Comparison of ENCODE assay signal across 10 cellular contexts in the genomic region with DNA sequence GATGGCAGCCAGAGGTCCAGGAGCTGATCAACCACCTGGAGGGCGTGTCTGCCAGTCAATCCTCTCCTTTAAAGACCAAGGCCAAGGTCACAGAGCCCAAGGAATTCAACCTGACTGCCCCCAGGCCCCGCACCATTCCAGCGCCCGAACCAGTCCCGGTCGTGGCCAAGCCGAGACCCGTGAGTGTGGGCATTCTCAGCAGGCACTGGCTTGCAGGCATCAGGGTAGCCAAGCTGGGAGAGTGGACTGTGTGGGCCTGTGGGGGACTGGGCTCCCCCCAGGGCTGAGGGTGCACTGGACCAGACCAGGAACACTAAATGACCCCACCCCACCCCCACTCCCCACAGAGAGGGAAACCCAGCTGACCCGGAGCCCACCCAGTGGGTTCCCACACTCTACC. TPM values are rescaled to one million over a fixed set of nuclear protein-coding genes. Genes with fewer than 3 reads are reported as not detected.
"Had no signal": no experiment of that assay in that cellular context is flagged by ENCODE, and none has a peak within 500 bp of the region (broad histone marks: within the 10 kb centered on the region; RNA-seq: fewer than 3 reads in every experiment).

No MANE protein-coding gene starts in this region.

- H3K4me2 ChIP-seq: GM23338 had no signal

- FAIRE-seq: HTR-8/SVneo had no signal

- H3K36me3 ChIP-seq: HAP-1 had no signal

- H3K4me1 ChIP-seq: HAP-1 had no signal

- ATAC-seq: GM23338, HCT116, K562 had no signal

- H3K4me3 ChIP-seq: GM23338, HAP-1, K562 had no signal

- DNase-seq: H7, HFFc6, IMR-90 had no signal

- H2AFZ ChIP-seq: GM23338 had no signal

- H3K9me3 ChIP-seq: HAP-1 had no signal

RNA-seq across cellular contexts. Expression of gene CFAP99, which starts 26.4 kb away (rescaled TPM):
- total RNA-seq: GM23338, H4, H7, HFFc6, HT-29, IMR-90 had no signal
- polyA plus RNA-seq: GM23338, IMR-90 had no signal
